Comparison of ENCODE assay signal across 1 cellular context in the genomic region with DNA sequence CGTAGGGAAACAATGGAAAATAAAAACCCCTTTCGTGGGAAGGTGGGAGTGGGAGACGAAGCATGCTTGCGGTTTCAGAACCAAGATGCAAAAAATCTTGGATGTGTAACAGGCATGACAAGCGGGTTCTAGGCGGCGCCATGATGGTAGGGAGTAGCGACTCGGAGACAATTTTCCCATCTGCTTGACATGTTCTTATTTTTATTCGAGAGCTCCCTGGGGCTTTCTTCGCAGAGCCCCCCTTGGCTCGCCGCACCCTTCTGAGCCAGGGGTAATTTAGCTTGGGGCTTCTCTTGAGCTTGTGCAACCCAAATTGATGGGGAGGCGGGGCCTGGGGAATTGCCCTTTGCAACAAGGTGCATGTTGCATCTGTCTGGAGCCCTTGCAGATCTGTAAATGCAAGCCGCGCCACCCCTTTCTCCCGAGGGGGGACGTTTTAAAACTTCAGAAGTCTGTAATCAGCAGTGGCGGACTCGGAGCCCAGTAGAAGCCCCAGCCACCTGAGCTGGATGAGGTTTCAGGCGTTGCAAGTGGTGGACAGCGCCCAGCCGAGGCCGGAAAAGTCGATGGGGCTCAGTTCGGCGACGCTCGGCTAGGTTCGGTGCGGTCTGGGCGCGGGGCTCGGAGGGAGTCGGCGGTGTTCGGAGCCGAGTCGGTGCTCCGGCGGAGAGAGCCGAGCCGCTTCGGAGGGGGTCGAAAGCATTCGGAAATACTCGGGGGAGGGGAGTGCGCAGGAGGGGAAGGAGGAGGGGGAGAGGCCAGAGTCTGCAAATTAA.
TF ChIP-seq lines count a peak whose summit lies in the region.

No MANE protein-coding gene starts in this region.

TF ChIP-seq in HepG2, 621 proteins besides CTCF, POLR2A, EP300 and RAD21 (continued from another document and continues in another):
- TF ChIP-seq, protein P1, sequence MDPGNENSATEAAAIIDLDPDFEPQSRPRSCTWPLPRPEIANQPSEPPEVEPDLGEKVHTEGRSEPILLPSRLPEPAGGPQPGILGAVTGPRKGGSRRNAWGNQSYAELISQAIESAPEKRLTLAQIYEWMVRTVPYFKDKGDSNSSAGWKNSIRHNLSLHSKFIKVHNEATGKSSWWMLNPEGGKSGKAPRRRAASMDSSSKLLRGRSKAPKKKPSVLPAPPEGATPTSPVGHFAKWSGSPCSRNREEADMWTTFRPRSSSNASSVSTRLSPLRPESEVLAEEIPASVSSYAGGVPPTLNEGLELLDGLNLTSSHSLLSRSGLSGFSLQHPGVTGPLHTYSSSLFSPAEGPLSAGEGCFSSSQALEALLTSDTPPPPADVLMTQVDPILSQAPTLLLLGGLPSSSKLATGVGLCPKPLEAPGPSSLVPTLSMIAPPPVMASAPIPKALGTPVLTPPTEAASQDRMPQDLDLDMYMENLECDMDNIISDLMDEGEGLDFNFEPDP (CRISPR knock-in tag; conservative IDR thresholded peaks at IDR 0.05), result no peak
- TF ChIP-seq HES4 (CRISPR knock-in tag; IDR thresholded peaks at IDR 0.05; ENCODE audit: borderline replicate concordance) (no peak), POLR2AphosphoS2 (IDR thresholded peaks at IDR 0.05; ENCODE audit: low read depth, low read length) (no peak), ZNF550 (CRISPR knock-in tag; IDR thresholded peaks at IDR 0.05; ENCODE audit: borderline replicate concordance) (no peak), ZNF569 (CRISPR knock-in tag; IDR thresholded peaks at IDR 0.05; ENCODE audit: borderline replicate concordance) (no peak), ZNF225 (CRISPR knock-in tag; IDR thresholded peaks at IDR 0.05) (no peak), FOXM1 (CRISPR knock-in tag; IDR thresholded peaks at IDR 0.05) (no peak), ZNF17 (CRISPR knock-in tag; IDR thresholded peaks at IDR 0.05) (no peak), ZNF292 (CRISPR knock-in tag; IDR thresholded peaks at IDR 0.05; ENCODE audit: borderline replicate concordance, low read depth) (no peak), RXRB (CRISPR knock-in tag; IDR thresholded peaks at IDR 0.05; ENCODE audit: borderline replicate concordance) (no peak), PHF20 (CRISPR knock-in tag; IDR thresholded peaks at IDR 0.05) (no peak), PHF21A (CRISPR knock-in tag; IDR thresholded peaks at IDR 0.05) (no peak), ZNF232 (CRISPR knock-in tag; IDR thresholded peaks at IDR 0.05; ENCODE audit: borderline replicate concordance) (no peak), PITX1 (CRISPR knock-in tag; IDR thresholded peaks at IDR 0.05) (0 out of 2 replicates have a peak, but pooled peaks have one; percentile 25), RARA (CRISPR knock-in tag; IDR thresholded peaks at IDR 0.05) (0 out of 2 replicates have a peak, but pooled peaks have one; percentile 14), MED8 (CRISPR knock-in tag; IDR thresholded peaks at IDR 0.05; ENCODE audit: insufficient replicate concordance) (no peak), ZC3H4 (CRISPR knock-in tag; IDR thresholded peaks at IDR 0.05; ENCODE audit: borderline replicate concordance) (no peak), HIVEP1 (CRISPR knock-in tag; IDR thresholded peaks at IDR 0.05) (no peak), XBP1 (CRISPR knock-in tag; IDR thresholded peaks at IDR 0.05) (0 out of 2 replicates have a peak, but pooled peaks have one; percentile 23), PAF1 (CRISPR knock-in tag; IDR thresholded peaks at IDR 0.05) (no peak), HNRNPK (IDR thresholded peaks at IDR 0.05; ENCODE audit: low read depth, low read length, poor library complexity, severe bottlenecking) (no peak), ZNF878 (CRISPR knock-in tag; IDR thresholded peaks at IDR 0.05) (no peak), NR3C1 (CRISPR knock-in tag; IDR thresholded peaks at IDR 0.05) (no peak), NR2F6 (IDR thresholded peaks at IDR 0.05) (no peak), NR2F6 (CRISPR knock-in tag; IDR thresholded peaks at IDR 0.05) (0 out of 2 replicates have a peak, but pooled peaks have one; percentile 17), ZFP41 (CRISPR knock-in tag; IDR thresholded peaks at IDR 0.05; ENCODE audit: borderline replicate concordance) (no peak), KLF16 (CRISPR knock-in tag; IDR thresholded peaks at IDR 0.05) (no peak), KLF15 (CRISPR knock-in tag; IDR thresholded peaks at IDR 0.05; ENCODE audit: borderline replicate concordance) (no peak), GFI1 (CRISPR knock-in tag; IDR thresholded peaks at IDR 0.05; ENCODE audit: borderline replicate concordance) (no peak), DR1 (CRISPR knock-in tag; IDR thresholded peaks at IDR 0.05) (0 out of 2 replicates have a peak, but pooled peaks have one; percentile 24)
- TF ChIP-seq, protein P2, sequence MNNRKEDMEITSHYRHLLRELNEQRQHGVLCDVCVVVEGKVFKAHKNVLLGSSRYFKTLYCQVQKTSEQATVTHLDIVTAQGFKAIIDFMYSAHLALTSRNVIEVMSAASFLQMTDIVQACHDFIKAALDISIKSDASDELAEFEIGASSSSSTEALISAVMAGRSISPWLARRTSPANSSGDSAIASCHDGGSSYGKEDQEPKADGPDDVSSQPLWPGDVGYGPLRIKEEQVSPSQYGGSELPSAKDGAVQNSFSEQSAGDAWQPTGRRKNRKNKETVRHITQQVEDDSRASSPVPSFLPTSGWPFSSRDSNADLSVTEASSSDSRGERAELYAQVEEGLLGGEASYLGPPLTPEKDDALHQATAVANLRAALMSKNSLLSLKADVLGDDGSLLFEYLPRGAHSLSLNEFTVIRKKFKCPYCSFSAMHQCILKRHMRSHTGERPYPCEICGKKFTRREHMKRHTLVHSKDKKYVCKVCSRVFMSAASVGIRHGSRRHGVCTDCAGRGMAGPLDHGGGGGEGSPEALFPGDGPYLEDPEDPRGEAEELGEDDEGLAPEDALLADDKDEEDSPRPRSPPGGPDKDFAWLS (CRISPR knock-in tag; IDR thresholded peaks at IDR 0.05; ENCODE audit: borderline replicate concordance), result no peak
- TF ChIP-seq, protein P3, sequence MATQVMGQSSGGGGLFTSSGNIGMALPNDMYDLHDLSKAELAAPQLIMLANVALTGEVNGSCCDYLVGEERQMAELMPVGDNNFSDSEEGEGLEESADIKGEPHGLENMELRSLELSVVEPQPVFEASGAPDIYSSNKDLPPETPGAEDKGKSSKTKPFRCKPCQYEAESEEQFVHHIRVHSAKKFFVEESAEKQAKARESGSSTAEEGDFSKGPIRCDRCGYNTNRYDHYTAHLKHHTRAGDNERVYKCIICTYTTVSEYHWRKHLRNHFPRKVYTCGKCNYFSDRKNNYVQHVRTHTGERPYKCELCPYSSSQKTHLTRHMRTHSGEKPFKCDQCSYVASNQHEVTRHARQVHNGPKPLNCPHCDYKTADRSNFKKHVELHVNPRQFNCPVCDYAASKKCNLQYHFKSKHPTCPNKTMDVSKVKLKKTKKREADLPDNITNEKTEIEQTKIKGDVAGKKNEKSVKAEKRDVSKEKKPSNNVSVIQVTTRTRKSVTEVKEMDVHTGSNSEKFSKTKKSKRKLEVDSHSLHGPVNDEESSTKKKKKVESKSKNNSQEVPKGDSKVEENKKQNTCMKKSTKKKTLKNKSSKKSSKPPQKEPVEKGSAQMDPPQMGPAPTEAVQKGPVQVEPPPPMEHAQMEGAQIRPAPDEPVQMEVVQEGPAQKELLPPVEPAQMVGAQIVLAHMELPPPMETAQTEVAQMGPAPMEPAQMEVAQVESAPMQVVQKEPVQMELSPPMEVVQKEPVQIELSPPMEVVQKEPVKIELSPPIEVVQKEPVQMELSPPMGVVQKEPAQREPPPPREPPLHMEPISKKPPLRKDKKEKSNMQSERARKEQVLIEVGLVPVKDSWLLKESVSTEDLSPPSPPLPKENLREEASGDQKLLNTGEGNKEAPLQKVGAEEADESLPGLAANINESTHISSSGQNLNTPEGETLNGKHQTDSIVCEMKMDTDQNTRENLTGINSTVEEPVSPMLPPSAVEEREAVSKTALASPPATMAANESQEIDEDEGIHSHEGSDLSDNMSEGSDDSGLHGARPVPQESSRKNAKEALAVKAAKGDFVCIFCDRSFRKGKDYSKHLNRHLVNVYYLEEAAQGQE (IDR thresholded peaks at IDR 0.05; ENCODE audit: borderline replicate concordance in 1 of 2, low read depth in 1 of 2, low read length in 2 of 2), result peak; percentile 86 to 97
- TF ChIP-seq, protein P4, sequence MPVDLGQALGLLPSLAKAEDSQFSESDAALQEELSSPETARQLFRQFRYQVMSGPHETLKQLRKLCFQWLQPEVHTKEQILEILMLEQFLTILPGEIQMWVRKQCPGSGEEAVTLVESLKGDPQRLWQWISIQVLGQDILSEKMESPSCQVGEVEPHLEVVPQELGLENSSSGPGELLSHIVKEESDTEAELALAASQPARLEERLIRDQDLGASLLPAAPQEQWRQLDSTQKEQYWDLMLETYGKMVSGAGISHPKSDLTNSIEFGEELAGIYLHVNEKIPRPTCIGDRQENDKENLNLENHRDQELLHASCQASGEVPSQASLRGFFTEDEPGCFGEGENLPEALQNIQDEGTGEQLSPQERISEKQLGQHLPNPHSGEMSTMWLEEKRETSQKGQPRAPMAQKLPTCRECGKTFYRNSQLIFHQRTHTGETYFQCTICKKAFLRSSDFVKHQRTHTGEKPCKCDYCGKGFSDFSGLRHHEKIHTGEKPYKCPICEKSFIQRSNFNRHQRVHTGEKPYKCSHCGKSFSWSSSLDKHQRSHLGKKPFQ (CRISPR knock-in tag; IDR thresholded peaks at IDR 0.05; ENCODE audit: insufficient replicate concordance), result no peak
- TF ChIP-seq, protein P5, sequence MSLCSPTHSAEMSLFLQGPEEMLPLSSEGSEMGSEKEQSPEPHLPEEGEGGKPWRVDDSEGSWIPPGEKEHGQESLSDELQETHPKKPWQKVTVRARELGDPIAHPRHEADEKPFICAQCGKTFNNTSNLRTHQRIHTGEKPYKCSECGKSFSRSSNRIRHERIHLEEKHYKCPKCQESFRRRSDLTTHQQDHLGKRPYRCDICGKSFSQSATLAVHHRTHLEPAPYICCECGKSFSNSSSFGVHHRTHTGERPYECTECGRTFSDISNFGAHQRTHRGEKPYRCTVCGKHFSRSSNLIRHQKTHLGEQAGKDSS (CRISPR knock-in tag; IDR thresholded peaks at IDR 0.05; ENCODE audit: borderline replicate concordance, low read depth), result no peak
- TF ChIP-seq, protein P6, sequence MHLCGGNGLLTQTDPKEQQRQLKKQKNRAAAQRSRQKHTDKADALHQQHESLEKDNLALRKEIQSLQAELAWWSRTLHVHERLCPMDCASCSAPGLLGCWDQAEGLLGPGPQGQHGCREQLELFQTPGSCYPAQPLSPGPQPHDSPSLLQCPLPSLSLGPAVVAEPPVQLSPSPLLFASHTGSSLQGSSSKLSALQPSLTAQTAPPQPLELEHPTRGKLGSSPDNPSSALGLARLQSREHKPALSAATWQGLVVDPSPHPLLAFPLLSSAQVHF (CRISPR knock-in tag; IDR thresholded peaks at IDR 0.05), result no peak
- TF ChIP-seq, protein P7, sequence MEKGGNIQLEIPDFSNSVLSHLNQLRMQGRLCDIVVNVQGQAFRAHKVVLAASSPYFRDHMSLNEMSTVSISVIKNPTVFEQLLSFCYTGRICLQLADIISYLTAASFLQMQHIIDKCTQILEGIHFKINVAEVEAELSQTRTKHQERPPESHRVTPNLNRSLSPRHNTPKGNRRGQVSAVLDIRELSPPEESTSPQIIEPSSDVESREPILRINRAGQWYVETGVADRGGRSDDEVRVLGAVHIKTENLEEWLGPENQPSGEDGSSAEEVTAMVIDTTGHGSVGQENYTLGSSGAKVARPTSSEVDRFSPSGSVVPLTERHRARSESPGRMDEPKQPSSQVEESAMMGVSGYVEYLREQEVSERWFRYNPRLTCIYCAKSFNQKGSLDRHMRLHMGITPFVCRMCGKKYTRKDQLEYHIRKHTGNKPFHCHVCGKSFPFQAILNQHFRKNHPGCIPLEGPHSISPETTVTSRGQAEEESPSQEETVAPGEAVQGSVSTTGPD (CRISPR knock-in tag; IDR thresholded peaks at IDR 0.05), result no peak
- TF ChIP-seq, protein P8, sequence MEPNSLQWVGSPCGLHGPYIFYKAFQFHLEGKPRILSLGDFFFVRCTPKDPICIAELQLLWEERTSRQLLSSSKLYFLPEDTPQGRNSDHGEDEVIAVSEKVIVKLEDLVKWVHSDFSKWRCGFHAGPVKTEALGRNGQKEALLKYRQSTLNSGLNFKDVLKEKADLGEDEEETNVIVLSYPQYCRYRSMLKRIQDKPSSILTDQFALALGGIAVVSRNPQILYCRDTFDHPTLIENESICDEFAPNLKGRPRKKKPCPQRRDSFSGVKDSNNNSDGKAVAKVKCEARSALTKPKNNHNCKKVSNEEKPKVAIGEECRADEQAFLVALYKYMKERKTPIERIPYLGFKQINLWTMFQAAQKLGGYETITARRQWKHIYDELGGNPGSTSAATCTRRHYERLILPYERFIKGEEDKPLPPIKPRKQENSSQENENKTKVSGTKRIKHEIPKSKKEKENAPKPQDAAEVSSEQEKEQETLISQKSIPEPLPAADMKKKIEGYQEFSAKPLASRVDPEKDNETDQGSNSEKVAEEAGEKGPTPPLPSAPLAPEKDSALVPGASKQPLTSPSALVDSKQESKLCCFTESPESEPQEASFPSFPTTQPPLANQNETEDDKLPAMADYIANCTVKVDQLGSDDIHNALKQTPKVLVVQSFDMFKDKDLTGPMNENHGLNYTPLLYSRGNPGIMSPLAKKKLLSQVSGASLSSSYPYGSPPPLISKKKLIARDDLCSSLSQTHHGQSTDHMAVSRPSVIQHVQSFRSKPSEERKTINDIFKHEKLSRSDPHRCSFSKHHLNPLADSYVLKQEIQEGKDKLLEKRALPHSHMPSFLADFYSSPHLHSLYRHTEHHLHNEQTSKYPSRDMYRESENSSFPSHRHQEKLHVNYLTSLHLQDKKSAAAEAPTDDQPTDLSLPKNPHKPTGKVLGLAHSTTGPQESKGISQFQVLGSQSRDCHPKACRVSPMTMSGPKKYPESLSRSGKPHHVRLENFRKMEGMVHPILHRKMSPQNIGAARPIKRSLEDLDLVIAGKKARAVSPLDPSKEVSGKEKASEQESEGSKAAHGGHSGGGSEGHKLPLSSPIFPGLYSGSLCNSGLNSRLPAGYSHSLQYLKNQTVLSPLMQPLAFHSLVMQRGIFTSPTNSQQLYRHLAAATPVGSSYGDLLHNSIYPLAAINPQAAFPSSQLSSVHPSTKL (CRISPR knock-in tag; IDR thresholded peaks at IDR 0.05), result peak; percentile 14; the same call in 1 of the 2 replicates
- TF ChIP-seq, protein P9, sequence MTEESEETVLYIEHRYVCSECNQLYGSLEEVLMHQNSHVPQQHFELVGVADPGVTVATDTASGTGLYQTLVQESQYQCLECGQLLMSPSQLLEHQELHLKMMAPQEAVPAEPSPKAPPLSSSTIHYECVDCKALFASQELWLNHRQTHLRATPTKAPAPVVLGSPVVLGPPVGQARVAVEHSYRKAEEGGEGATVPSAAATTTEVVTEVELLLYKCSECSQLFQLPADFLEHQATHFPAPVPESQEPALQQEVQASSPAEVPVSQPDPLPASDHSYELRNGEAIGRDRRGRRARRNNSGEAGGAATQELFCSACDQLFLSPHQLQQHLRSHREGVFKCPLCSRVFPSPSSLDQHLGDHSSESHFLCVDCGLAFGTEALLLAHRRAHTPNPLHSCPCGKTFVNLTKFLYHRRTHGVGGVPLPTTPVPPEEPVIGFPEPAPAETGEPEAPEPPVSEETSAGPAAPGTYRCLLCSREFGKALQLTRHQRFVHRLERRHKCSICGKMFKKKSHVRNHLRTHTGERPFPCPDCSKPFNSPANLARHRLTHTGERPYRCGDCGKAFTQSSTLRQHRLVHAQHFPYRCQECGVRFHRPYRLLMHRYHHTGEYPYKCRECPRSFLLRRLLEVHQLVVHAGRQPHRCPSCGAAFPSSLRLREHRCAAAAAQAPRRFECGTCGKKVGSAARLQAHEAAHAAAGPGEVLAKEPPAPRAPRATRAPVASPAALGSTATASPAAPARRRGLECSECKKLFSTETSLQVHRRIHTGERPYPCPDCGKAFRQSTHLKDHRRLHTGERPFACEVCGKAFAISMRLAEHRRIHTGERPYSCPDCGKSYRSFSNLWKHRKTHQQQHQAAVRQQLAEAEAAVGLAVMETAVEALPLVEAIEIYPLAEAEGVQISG (CRISPR knock-in tag; IDR thresholded peaks at IDR 0.05), result peak; percentile 43; the same call in 1 of the 2 replicates
- TF ChIP-seq, protein P10, sequence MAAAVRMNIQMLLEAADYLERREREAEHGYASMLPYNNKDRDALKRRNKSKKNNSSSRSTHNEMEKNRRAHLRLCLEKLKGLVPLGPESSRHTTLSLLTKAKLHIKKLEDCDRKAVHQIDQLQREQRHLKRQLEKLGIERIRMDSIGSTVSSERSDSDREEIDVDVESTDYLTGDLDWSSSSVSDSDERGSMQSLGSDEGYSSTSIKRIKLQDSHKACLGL (CRISPR knock-in tag; IDR thresholded peaks at IDR 0.05), result no peak
